ENCODE assay signal across 8 cellular contexts in genomic region chr12:48903982-48904411, GRCh38. TPM values are rescaled to one million over a fixed set of nuclear protein-coding genes. Genes with fewer than 3 reads are reported as not detected.
DNase-seq lines count a peak whose midpoint lies in the region; ATAC-seq, FAIRE-seq and TF ChIP-seq lines count a peak whose summit lies in the region.

No MANE protein-coding gene starts in this region.

- POLR2A ChIA-PET in H1 (lab: Charles Lee; ENCODE audit: partially characterized antibody): interaction anchor here (1.2 to 4.5 kb wide), 6 partner anchors 9 to 52 kb away, joined by 3 to 21 read pairs (median 4); partner anchors contain the start of genes DDX23, FKBP11 and RND1

- no peaks in the 10 kb centered on the region for H4K20me1 ChIP-seq in H1 (replicated peaks in 1 of 2; ENCODE audit: control insufficient read depth in 1 of 2, insufficient read depth in 2 of 2, low read length in 2 of 2)

- H3K27ac ChIP-seq in H1 (ENCODE audit: low read depth, low read length): no peak overlapping the region

- H3K18ac ChIP-seq in H1 (ENCODE audit: extremely low read depth, low read length): no peak overlapping the region

- H2BK5ac ChIP-seq in H1 (ENCODE audit: low read depth, low read length): no peak overlapping the region

- no peaks in the 10 kb centered on the region for H3K36me3 ChIP-seq in H1 (ENCODE audit: control insufficient read depth in 2 of 4, insufficient read depth in 4 of 4, low read length in 3 of 4)

- no peak overlapping the region for H4K8ac ChIP-seq in H1 (ENCODE audit: extremely low read depth, insufficient read depth, low read length)

- no peak overlapping the region for H2BK15ac ChIP-seq in H1 (ENCODE audit: low read length)

- 7% methylated on average over 19 of the region's 19 CpGs; no CpG with 5 or more reads in 1 of the 2 experiments for WGBS in H1 (ENCODE audit: extremely low coverage in 1 of 2, insufficient coverage in 1 of 2, insufficient read length in 1 of 2, insufficient replicate concordance in 2 of 2, low coverage in 1 of 2, low lambda C conversion rate in 2 of 2, missing lambda C conversion rate in 1 of 2), 2 experiments

- no peaks in the 10 kb centered on the region; the same call in 1 of the 2 replicates for H3K23me2 ChIP-seq in H1 (ENCODE audit: low read depth, low read length)

- peak; percentile 75 for TF ChIP-seq CTCF in GM13977 (IDR thresholded peaks at IDR 0.05; ENCODE audit: extremely low read depth, insufficient read depth, missing control alignments)
- TF ChIP-seq CTCF in H1 (IDR thresholded peaks at IDR 0.05; ENCODE audit: control extremely low read depth in 1 of 3, insufficient read depth in 1 of 3, low read depth in 1 of 3, low read length in 3 of 3): peak; percentile 75 to 77 (median 76)

- in situ Hi-C loops in GM13977 (cut with MboI; ENCODE audit: low pct_unique_long_range_greater_than_20kb, low sequenced_read_pairs, unreplicated experiment): no loop called here

- H2BK12ac ChIP-seq in H1 (ENCODE audit: low read depth, low read length): no peak overlapping the region

- H3K9ac ChIP-seq in H1 (replicated peaks in 1 of 4; ENCODE audit: extremely low read depth in 1 of 4, low read depth in 3 of 4, low read length in 3 of 4): no peak overlapping the region; a peak in 1 of 7 replicates

- H3K4me1 ChIP-seq in H1 (replicated peaks in 1 of 4; ENCODE audit: control insufficient read depth in 3 of 4, insufficient read depth in 4 of 4, low read length in 3 of 4): 0 out of 7 replicates have a peak, but pooled peaks cover 0 to 2% (median 0%) of the 10 kb centered on the region in 4 experiments

- peak overlapping the region; percentile 56; the same call in 1 of the 2 replicates for H2AFZ ChIP-seq in H1 (ENCODE audit: low read length)

- no peak overlapping the region for H3K56ac ChIP-seq in H1 (replicated peaks; ENCODE audit: insufficient read length, low read depth, low read length)

- no peak overlapping the region for H4K5ac ChIP-seq in H1 (ENCODE audit: insufficient read length, low read depth, low read length)

- no peak overlapping the region for H2BK120ac ChIP-seq in H1 (replicated peaks; ENCODE audit: low read depth, low read length)

- H3K79me1 ChIP-seq in H1 (ENCODE audit: low read depth, low read length): no peaks in the 10 kb centered on the region

- no peak overlapping the region for H3K14ac ChIP-seq in H1 (ENCODE audit: insufficient read length)

- H3K4ac ChIP-seq in H1 (replicated peaks; ENCODE audit: insufficient read length, low read depth, low read length): no peak overlapping the region

- TF ChIP-seq POLR2A in H1 (IDR thresholded peaks at IDR 0.05; ENCODE audit: control extremely low read depth in 1 of 2, low read depth in 2 of 2, low read length in 2 of 2): no peak

- peak; percentile 76 for ATAC-seq in HG03280 (IDR thresholded peaks at IDR 0.05; ENCODE audit: unreplicated experiment)
- ATAC-seq in GM18519 (IDR thresholded peaks at IDR 0.05; ENCODE audit: low FRiP score, unreplicated experiment): no peak

- no peak for FAIRE-seq in H1 (lab: Jason Lieb, UNC)

- H3K4me3 ChIP-seq in H1 (ENCODE audit: extremely low read depth in 1 of 4, insufficient read depth in 2 of 4, low read depth in 3 of 4, low read length in 4 of 4): peak overlapping the region; percentile 13 to 59 (median 53); a peak in 7 of 8 replicates

- no peaks in the 10 kb centered on the region for H3K79me2 ChIP-seq in H1 (ENCODE audit: control insufficient read depth in 1 of 2, insufficient read depth in 2 of 2, low read length in 2 of 2)

- no peak overlapping the region for H2BK20ac ChIP-seq in H1 (ENCODE audit: low read length)

- H2AK5ac ChIP-seq in H1 (ENCODE audit: low read depth, low read length): no peak overlapping the region

- CTCF ChIA-PET in H1 (lab: Charles Lee; ENCODE audit: partially characterized antibody): interaction anchor here (0.6 to 6.8 kb wide), 36 partner anchors 9 to 197 kb away, joined by 3 to 79 read pairs (median 4); partner anchors contain the start of genes DDN, DDX23, FKBP11 and RND1

- no peak overlapping the region for H4K91ac ChIP-seq in H1 (replicated peaks; ENCODE audit: insufficient read length, low read length)

- TF ChIP-seq RAD21 in H1 (IDR thresholded peaks at IDR 0.05 in 1 of 2, conservative IDR thresholded peaks at IDR 0.05 in 1 of 2; ENCODE audit: low read depth in 2 of 2, low read length in 2 of 2): peak in 1 of 2 experiments; percentile 35; a peak in 2 of 4 replicates

- no peaks in the 10 kb centered on the region for H3K9me3 ChIP-seq in H1 (ENCODE audit: insufficient read depth in 2 of 2, low read depth in 1 of 2, low read length in 1 of 2)

- no peaks in the 10 kb centered on the region for H3K27me3 ChIP-seq in H1 (replicated peaks in 1 of 4; ENCODE audit: control insufficient read depth in 3 of 4, extremely low read depth in 1 of 4, insufficient read depth in 3 of 4, low read length in 3 of 4)

- DNase-seq in GM13977 (ENCODE audit: low spot score) (peak; percentile 80), NCI-H748 (lab: John Stamatoyannopoulos, UW; ENCODE audit: unreplicated experiment) (peak; percentile 92), H1 (ENCODE audit: low read depth in 1 of 2, low spot score in 2 of 2) (peak in 1 of 2 experiments; percentile 95), midbrain (lab: John Stamatoyannopoulos, UW) (peak; percentile 75)
- DNase-seq in activated CD8-positive, alpha-beta memory T cell treated with anti-CD3 and anti-CD28 coated beads for 48 hours (ENCODE audit: low read depth in 2 of 3, low spot score in 2 of 3): peak; percentile 49 to 68 (median 52)
- DNase-seq in stimulated activated CD8-positive, alpha-beta memory T cell treated with anti-CD3 and anti-CD28 coated beads, Interleukin-15, amount 100 ng/mL, for 4 hours (ENCODE audit: low read depth in 2 of 2): peak; percentile 50 to 70

- peak overlapping the region; percentile 40 to 88 for H3K4me2 ChIP-seq in H1 (ENCODE audit: insufficient read depth in 1 of 2, low read depth in 2 of 2, low read length in 2 of 2)

- TF ChIP-seq EP300 in H1 (IDR thresholded peaks at IDR 0.05; ENCODE audit: borderline replicate concordance in 1 of 2, low read depth in 2 of 2, low read length in 2 of 2): no peak

- no peak overlapping the region for H3K23ac ChIP-seq in H1 (ENCODE audit: insufficient read length)

TF ChIP-seq in H1, 55 proteins besides CTCF, POLR2A, EP300 and RAD21 (continues in another document):
- TF ChIP-seq CEBPB (IDR thresholded peaks at IDR 0.05; ENCODE audit: low read depth, low read length): no peak
- no peak for TF ChIP-seq EZH2 (IDR thresholded peaks at IDR 0.05; ENCODE audit: low read depth, low read length, severe bottlenecking)
- TF ChIP-seq YY1 (IDR thresholded peaks at IDR 0.05; ENCODE audit: low read depth, low read length): 0 out of 2 replicates have a peak, but pooled peaks have one; percentile 31
- no peak for TF ChIP-seq SP1 (IDR thresholded peaks at IDR 0.05; ENCODE audit: low read depth, low read length)
- no peak for TF ChIP-seq POU5F1 (IDR thresholded peaks at IDR 0.05; ENCODE audit: low read depth, low read length)
- no peak for TF ChIP-seq ZNF274 (IDR thresholded peaks at IDR 0.05; ENCODE audit: borderline replicate concordance, extremely low read depth, low read length)
- peak; percentile 2 for TF ChIP-seq NANOG (IDR thresholded peaks at IDR 0.05; ENCODE audit: insufficient read depth, low read depth, low read length, poor library complexity, severe bottlenecking)
- TF ChIP-seq CREB1 (IDR thresholded peaks at IDR 0.05): peak; percentile 46
- no peak for TF ChIP-seq TEAD4 (IDR thresholded peaks at IDR 0.05; ENCODE audit: low read depth, low read length)

RNA-seq across cellular contexts. Expression of gene FKBP11, which starts 21.3 kb away (rescaled TPM):
- 65.1 and 75.6 TPM in 2 replicates for total RNA-seq in H1 (2021; fragmentation: NEBNext Ultra II Directional; extraction: Animal tissue kit (Norgen Biotek cat#: 25700))
- polyA plus RNA-seq in H1 (2011; rRNA removed): 45.7 and 53.9 TPM in 2 replicates
- polyA plus RNA-seq in H1 (2011; cell fraction: cytosol; rRNA removed): 41.4 TPM
- polyA plus RNA-seq in H1 (2011; cell fraction: nucleus; rRNA removed): 74.7 TPM
- polyA plus RNA-seq in H1 (2012, experiment 1 of 2): 69.5 to 77.3 TPM (median 76.2 TPM) in 4 replicates
- 75.8 TPM for polyA plus RNA-seq in H1 (2012, experiment 2 of 2)
- 133 TPM for polyA plus RNA-seq in H1 (2013, experiment 1 of 2)
- 163 TPM for polyA plus RNA-seq in H1 (2013, experiment 2 of 2)
- polyA minus RNA-seq in H1 (2011; rRNA and poly(A)+ RNA removed): 31.9 and 35.7 TPM in 2 replicates
- polyA minus RNA-seq in H1 (2011; cell fraction: cytosol; rRNA and poly(A)+ RNA removed): 34.4 TPM
- 30.8 TPM for polyA minus RNA-seq in H1 (2011; cell fraction: nucleus; rRNA and poly(A)+ RNA removed)

RNA-seq across cellular contexts. Expression of gene RND1, which starts 38.3 kb away (rescaled TPM):
- 15.8 and 16.2 TPM in 2 replicates for total RNA-seq in H1 (2021; fragmentation: NEBNext Ultra II Directional; extraction: Animal tissue kit (Norgen Biotek cat#: 25700))
- 17.1 and 17.8 TPM in 2 replicates for polyA plus RNA-seq in H1 (2011; rRNA removed)
- polyA plus RNA-seq in H1 (2011; cell fraction: cytosol; rRNA removed): 27.5 TPM
- polyA plus RNA-seq in H1 (2011; cell fraction: nucleus; rRNA removed): 31.4 TPM
- polyA plus RNA-seq in H1 (2012, experiment 1 of 2): 21.5 to 28.9 TPM (median 24.5 TPM) in 4 replicates
- 20.6 TPM for polyA plus RNA-seq in H1 (2012, experiment 2 of 2)
- 3.1 TPM for polyA plus RNA-seq in H1 (2013, experiment 1 of 2)
- 3.2 TPM for polyA plus RNA-seq in H1 (2013, experiment 2 of 2)
- polyA minus RNA-seq in H1 (2011; rRNA and poly(A)+ RNA removed): 30.9 and 33.3 TPM in 2 replicates
- polyA minus RNA-seq in H1 (2011; cell fraction: cytosol; rRNA and poly(A)+ RNA removed): 14.7 TPM
- polyA minus RNA-seq in H1 (2011; cell fraction: nucleus; rRNA and poly(A)+ RNA removed): 44.2 TPM

RNA-seq across cellular contexts. Expression of gene DDX23, which starts 52.0 kb away (rescaled TPM):
- 98.1 and 107 TPM in 2 replicates for total RNA-seq in H1 (2021; fragmentation: NEBNext Ultra II Directional; extraction: Animal tissue kit (Norgen Biotek cat#: 25700))
- polyA plus RNA-seq in H1 (2011; rRNA removed): 43.4 and 43.5 TPM in 2 replicates
- 68.7 TPM for polyA plus RNA-seq in H1 (2011; cell fraction: cytosol; rRNA removed)
- polyA plus RNA-seq in H1 (2011; cell fraction: nucleus; rRNA removed): 122 TPM
- 98.3 to 156 TPM (median 103 TPM) in 4 replicates for polyA plus RNA-seq in H1 (2012, experiment 1 of 2)
- 30.8 TPM for polyA plus RNA-seq in H1 (2012, experiment 2 of 2)
- 67.8 TPM for polyA plus RNA-seq in H1 (2013, experiment 1 of 2)
- polyA plus RNA-seq in H1 (2013, experiment 2 of 2): 65.2 TPM
- polyA minus RNA-seq in H1 (2011; rRNA and poly(A)+ RNA removed): 57.7 and 58.0 TPM in 2 replicates
- 26.0 TPM for polyA minus RNA-seq in H1 (2011; cell fraction: cytosol; rRNA and poly(A)+ RNA removed)
- polyA minus RNA-seq in H1 (2011; cell fraction: nucleus; rRNA and poly(A)+ RNA removed): 48.6 TPM

RNA-seq across cellular contexts. Expression of gene ARF3, which starts 53.3 kb away (rescaled TPM):
- 250 and 251 TPM in 2 replicates for total RNA-seq in H1 (2021; fragmentation: NEBNext Ultra II Directional; extraction: Animal tissue kit (Norgen Biotek cat#: 25700))
- 231 and 262 TPM in 2 replicates for polyA plus RNA-seq in H1 (2011; rRNA removed)
- 269 TPM for polyA plus RNA-seq in H1 (2011; cell fraction: cytosol; rRNA removed)
- 156 TPM for polyA plus RNA-seq in H1 (2011; cell fraction: nucleus; rRNA removed)
- polyA plus RNA-seq in H1 (2012, experiment 1 of 2): 234 to 285 TPM (median 262 TPM) in 4 replicates
- 231 TPM for polyA plus RNA-seq in H1 (2012, experiment 2 of 2)
- polyA plus RNA-seq in H1 (2013, experiment 1 of 2): 84.2 TPM
- 90.0 TPM for polyA plus RNA-seq in H1 (2013, experiment 2 of 2)
- 191 and 260 TPM in 2 replicates for polyA minus RNA-seq in H1 (2011; rRNA and poly(A)+ RNA removed)
- 89.5 TPM for polyA minus RNA-seq in H1 (2011; cell fraction: cytosol; rRNA and poly(A)+ RNA removed)
- 68.0 TPM for polyA minus RNA-seq in H1 (2011; cell fraction: nucleus; rRNA and poly(A)+ RNA removed)
